Comparison of ENCODE assay signal across 8 cellular contexts in the genomic region with DNA sequence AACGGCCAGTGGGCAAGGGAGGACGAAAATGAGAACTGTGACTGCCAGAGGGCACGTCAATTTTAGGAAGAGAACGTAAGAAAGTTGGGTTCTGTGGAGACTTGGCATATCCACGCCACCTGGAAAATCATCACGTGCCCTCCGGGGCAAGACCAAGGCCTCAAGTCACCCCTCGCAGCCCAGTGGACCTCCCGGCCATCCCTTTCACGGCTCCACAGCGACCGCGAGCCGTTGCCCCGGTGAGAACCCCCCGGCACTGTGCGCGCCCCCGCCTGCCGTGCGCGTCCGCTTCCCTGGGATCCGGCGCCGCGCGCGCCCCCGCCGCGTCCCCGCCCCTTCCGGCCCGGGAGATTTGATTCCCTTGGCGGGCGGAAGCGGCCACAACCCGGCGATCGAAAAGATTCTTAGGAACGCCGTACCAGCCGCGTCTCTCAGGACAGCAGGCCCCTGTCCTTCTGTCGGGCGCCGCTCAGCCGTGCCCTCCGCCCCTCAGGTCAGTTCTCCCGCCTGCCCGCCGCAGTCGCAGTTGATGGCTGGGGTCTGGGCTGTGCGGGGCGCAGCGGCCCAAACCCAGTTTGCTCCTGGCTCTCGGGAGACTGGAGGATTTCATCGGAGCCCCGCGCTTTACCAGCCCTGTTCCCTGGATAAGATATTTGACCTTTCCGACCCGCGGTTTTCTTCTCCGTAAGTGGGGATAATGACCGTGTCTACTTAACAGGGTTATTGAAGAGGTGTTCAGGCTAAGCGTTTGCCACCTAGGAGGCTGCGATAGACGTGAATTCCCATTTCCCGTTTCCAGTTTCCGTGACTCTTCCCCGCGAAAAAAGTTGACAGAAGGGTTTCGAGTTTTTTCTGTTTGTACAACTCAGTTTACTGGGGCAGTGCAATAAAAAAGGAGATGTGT. TPM values are rescaled to one million over a fixed set of nuclear protein-coding genes. Genes with fewer than 3 reads are reported as not detected.
DNase-seq lines count a peak whose midpoint lies in the region; ATAC-seq and TF ChIP-seq lines count a peak whose summit lies in the region.

MELK (plus strand) TSS at position 381 of the 904 bp plus-strand sequence. CDS start 8,787 bp downstream, outside the sequence.

- H3K79me2 ChIP-seq in OCI-LY3 (ENCODE audit: low read length), result peaks cover 50% of the 10 kb centered on the region

- H3K27ac ChIP-seq in OCI-LY3 (ENCODE audit: low read length), result peak within 1 kb of the TSS; percentile 62

- peaks cover 15% of the 10 kb centered on the region for H3K4me1 ChIP-seq in OCI-LY3 (ENCODE audit: low read length)

- peak within 1 kb of the TSS; percentile 69 for H2AFZ ChIP-seq in OCI-LY3 (ENCODE audit: low read depth, low read length)

- peak within 1 kb of the TSS; percentile 83 for H3K9ac ChIP-seq in OCI-LY3 (ENCODE audit: low read length)

- H3K36me3 ChIP-seq in OCI-LY3 (replicated peaks; ENCODE audit: low read depth, low read length), result peaks cover 14% of the 10 kb centered on the region

- H3K9me3 ChIP-seq in OCI-LY3 (ENCODE audit: insufficient read depth, low read length), result no peaks in the 10 kb centered on the region

- TF ChIP-seq CTCF in OCI-LY3 (IDR thresholded peaks at IDR 0.05; ENCODE audit: low read depth, low read length), result no peak

- H3K27me3 ChIP-seq in OCI-LY3 (ENCODE audit: low read depth, low read length), result no peaks in the 10 kb centered on the region

- peak; percentile 89 for DNase-seq in CD1c-positive myeloid dendritic cell (ENCODE audit: extremely low spot score)
- peak; percentile 75 for DNase-seq in HT-29 (ENCODE audit: low spot score)
- peak; percentile 96 for DNase-seq in activated CD8-positive, alpha-beta memory T cell treated with anti-CD3 and anti-CD28 coated beads, Interleukin-2, amount 50 U/mL, for 48 hours
- DNase-seq in epidermal melanocyte (ENCODE audit: insufficient read length, low spot score), result peak; percentile 85
- DNase-seq in middle frontal gyrus (ENCODE audit: extremely low spot score, low spot score), result peak; percentile 39
- peak; percentile 82 to 83 for DNase-seq in stimulated activated CD8-positive, alpha-beta memory T cell treated with anti-CD3 and anti-CD28 coated beads, Interleukin-15, amount 100 ng/mL, for 48 hours (ENCODE audit: low read depth in 2 of 2)

- H4K20me1 ChIP-seq in OCI-LY3 (ENCODE audit: insufficient read depth, low read length), result no peaks in the 10 kb centered on the region

- peak; percentile 60 for ATAC-seq in GM19372 (IDR thresholded peaks at IDR 0.05; ENCODE audit: low read depth, unreplicated experiment)

- peak within 1 kb of the TSS; percentile 91 for H3K4me2 ChIP-seq in OCI-LY3 (ENCODE audit: low read length)

- H3K4me3 ChIP-seq in OCI-LY3 (ENCODE audit: low read length), result peak within 1 kb of the TSS; percentile 88

RNA-seq across cellular contexts. Expression of gene MELK, which starts in this region (rescaled TPM):
- total RNA-seq in HT-29 (2014; rRNA removed; shearing (Covaris generic)), result 21.8 and 22.6 TPM in 2 replicates

Comparison
In these comparisons a context has a peak if more than half of its experiments do, and no peak if none do; other contexts are left out.
1. Peak in every context shown above with its lines: DNase-seq, ATAC-seq, H3K4me3 ChIP-seq and H3K27ac ChIP-seq.
2. DNase-seq: peak in every context shown above with its lines; median percentile 96 in activated CD8-positive, alpha-beta memory T cell treated with anti-CD3 and anti-CD28 coated beads, Interleukin-2, amount 50 U/mL, for 48 hours; 89 in CD1c-positive myeloid dendritic cell; 85 in epidermal melanocyte; 82 in stimulated activated CD8-positive, alpha-beta memory T cell treated with anti-CD3 and anti-CD28 coated beads, Interleukin-15, amount 100 ng/mL, for 48 hours; 75 in HT-29; 39 in middle frontal gyrus.